ENCODE assay signal across 8 cellular contexts in genomic region chr19:57708641-57709354, GRCh38. TPM values are rescaled to one million over a fixed set of nuclear protein-coding genes. Genes with fewer than 3 reads are reported as not detected.
DNase-seq lines count a peak whose midpoint lies in the region; ATAC-seq, FAIRE-seq and TF ChIP-seq lines count a peak whose summit lies in the region.

ZNF154 (minus strand) TSS chr19:57709204; CDS start chr19:57708971, 233 bp downstream.

- TF ChIP-seq CTCF in bronchial epithelial cell (IDR thresholded peaks at IDR 0.05; ENCODE audit: insufficient read depth, low read length, severe bottlenecking), result no peak
- TF ChIP-seq CTCF in retinal pigment epithelial cell (conservative IDR thresholded peaks at IDR 0.05; ENCODE audit: low read depth, low read length), result no peak
- TF ChIP-seq CTCF in WERI-Rb-1 (IDR thresholded peaks at IDR 0.05; ENCODE audit: low read depth, low read length), result no peak

- H3K9me3 ChIP-seq in iPS-15b (ENCODE audit: control insufficient read depth, insufficient read depth, low read length), result no peaks in the 10 kb centered on the region
- no peaks in the 10 kb centered on the region for H3K9me3 ChIP-seq in WERI-Rb-1 (ENCODE audit: severe bottlenecking)

- no peaks in the 10 kb centered on the region for H3K27me3 ChIP-seq in bronchial epithelial cell (ENCODE audit: control insufficient read depth, insufficient read depth, low read length)
- peaks cover 4% of the 10 kb centered on the region for H3K27me3 ChIP-seq in iPS-15b (ENCODE audit: control insufficient read depth, insufficient read depth, low read length)
- no peaks in the 10 kb centered on the region for H3K27me3 ChIP-seq in WERI-Rb-1 (ENCODE audit: insufficient read depth, low read depth, severe bottlenecking)

- ATAC-seq in HG03108 (IDR thresholded peaks at IDR 0.05; ENCODE audit: unreplicated experiment), result no peak

- DNase-seq in AG20443 (ENCODE audit: low spot score), result peak; percentile 81
- DNase-seq in T follicular helper cell (ENCODE audit: low read depth), result peak; percentile 22
- DNase-seq in bronchial epithelial cell (ENCODE audit: low read depth), result peak; percentile 41
- DNase-seq in retinal pigment epithelial cell (ENCODE audit: low read depth), result peak; percentile 44
- no peak for DNase-seq in WERI-Rb-1
- DNase-seq in SHP77 treated with DMSO at 0.1 percent for 48 hours (lab: John Stamatoyannopoulos, UW), result no peak

- H3K27ac ChIP-seq in WERI-Rb-1, result no peak within 1 kb of the TSS

- no peaks in the 10 kb centered on the region for H3K4me1 ChIP-seq in iPS-15b (ENCODE audit: control insufficient read depth, insufficient read depth, low read length)

- H3K9ac ChIP-seq in iPS-15b (ENCODE audit: low read depth, low read length), result peak within 1 kb of the TSS; percentile 85

- peak within 1 kb of the TSS; percentile 53 for H3K4me3 ChIP-seq in bronchial epithelial cell (ENCODE audit: low read depth, low read length)
- peak within 1 kb of the TSS; percentile 77 for H3K4me3 ChIP-seq in iPS-15b (ENCODE audit: low read depth, low read length)
- H3K4me3 ChIP-seq in retinal pigment epithelial cell (ENCODE audit: low read length), result peak within 1 kb of the TSS; percentile 81
- H3K4me3 ChIP-seq in WERI-Rb-1 (ENCODE audit: low read depth, low read length), result no peak within 1 kb of the TSS

- FAIRE-seq in bronchial epithelial cell (lab: Jason Lieb, UNC), result no peak

- H3K36me3 ChIP-seq in bronchial epithelial cell (ENCODE audit: control insufficient read depth, insufficient read depth, low read length), result no peaks in the 10 kb centered on the region
- H3K36me3 ChIP-seq in iPS-15b (ENCODE audit: control insufficient read depth, insufficient read depth, low read length), result peaks cover 2% of the 10 kb centered on the region
- peaks cover 2% of the 10 kb centered on the region for H3K36me3 ChIP-seq in WERI-Rb-1

RNA-seq across cellular contexts. Expression of gene ZNF154, which starts in this region (rescaled TPM):
- total RNA-seq in bronchial epithelial cell, result 0.53 and 1.2 TPM in 2 replicates

Comparison
In these comparisons a context has a peak if more than half of its experiments do, and no peak if none do; other contexts are left out.
1. DNase-seq: peak in AG20443 (single experiment), T follicular helper cell (single experiment), bronchial epithelial cell (single experiment) and retinal pigment epithelial cell (single experiment); none in WERI-Rb-1 (single experiment) and SHP77 treated with DMSO at 0.1 percent for 48 hours (single experiment).